ENCODE assay signal across 9 cellular contexts in genomic region chr12:7091660-7092228, GRCh38. TPM values are rescaled to one million over a fixed set of nuclear protein-coding genes. Genes with fewer than 3 reads are reported as not detected.
DNase-seq lines count a peak whose midpoint lies in the region; ATAC-seq and TF ChIP-seq lines count a peak whose summit lies in the region.
"Had no signal": no experiment of that assay in that cellular context is flagged by ENCODE, and none has a peak within 500 bp of the region (broad histone marks: within the 10 kb centered on the region; RNA-seq: fewer than 3 reads in every experiment).

No MANE protein-coding gene starts in this region.

- H3K4me1 Mint-ChIP-seq in naive B cell = peaks cover 6 to 13% (median 6%) of the 10 kb centered on the region in 3 donors

- H2AFZ ChIP-seq in KMS-11 (ENCODE audit: low read depth) = peak overlapping the region; percentile 97; the same call in 1 of the 2 replicates

- H3K4me1 ChIP-seq in A673 (ENCODE audit: insufficient read depth, low read length, poor library complexity, severe bottlenecking) = peaks cover 8% of the 10 kb centered on the region
- peaks cover 8% of the 10 kb centered on the region for H3K4me1 ChIP-seq in KMS-11 (ENCODE audit: low read depth, poor library complexity, severe bottlenecking)

- peaks cover 0 to 13% (median 8%) of the 10 kb centered on the region in 3 donors for H3K27me3 Mint-ChIP-seq in naive B cell

- CTCF ChIA-PET in A673 (lab: Charles Lee) = no interaction called here

- intact Hi-C loops in A673 (cut with micrococcal nuclease; ENCODE audit: unreplicated experiment) = loop anchor here (1.0 to 5.0 kb wide), 2 partner anchors 147 to 169 kb away; partner anchors contain the start of gene C12orf57
- intact Hi-C loops in dorsolateral prefrontal cortex (cut with DNase I) = loop anchor here in 1 of 2 donors (5.0 kb wide), 3 partner anchors 74 to 219 kb away; partner anchors contain the start of genes C12orf57, LPCAT3, RNU7-1 and SPSB2

- BruUV-seq in A673 (replicated peaks; lab: Mats Ljungman, UMichigan) = no TSS peak

- H3K36me3 ChIP-seq in A673 (ENCODE audit: insufficient read depth, low read length, poor library complexity, severe bottlenecking) (no peaks in the 10 kb centered on the region), KMS-11 (ENCODE audit: insufficient read depth) (no peaks in the 10 kb centered on the region)

- H4K20me1 ChIP-seq in KMS-11 (ENCODE audit: insufficient read depth) = no peaks in the 10 kb centered on the region

- peak overlapping the region; percentile 77 to 93 (median 90) for H3K4me3 Mint-ChIP-seq in naive B cell

- H3K36me3 Mint-ChIP-seq in naive B cell = no peaks in the 10 kb centered on the region

- peak overlapping the region in 1 of 6 donors; percentile 65 for H3K27ac Mint-ChIP-seq in naive B cell

- H3K9ac ChIP-seq in KMS-11 = peak overlapping the region; percentile 54; the same call in 1 of the 2 replicates

- DNase-seq in A673 (ENCODE audit: low spot score) (no peak), dorsolateral prefrontal cortex (no peak), naive B cell (no peak), NCI-H345 (lab: John Stamatoyannopoulos, UW) (no peak), AML-193 (lab: John Stamatoyannopoulos, UW) (no peak)
- DNase-seq: GF-D8 had no signal

- no peaks in the 10 kb centered on the region for H3K9me3 Mint-ChIP-seq in naive B cell

- POLR2A ChIA-PET in A673 (lab: Charles Lee; ENCODE audit: low non-redundant PET) = no interaction called here

- no peak for TF ChIP-seq CTCF in A673 (conservative IDR thresholded peaks at IDR 0.05; ENCODE audit: low read depth, low read length)
- TF ChIP-seq CTCF in KMS-11 (conservative IDR thresholded peaks at IDR 0.05; ENCODE audit: low read depth, low read length) = no peak
- no peak for TF ChIP-seq CTCF in dorsolateral prefrontal cortex (IDR thresholded peaks at IDR 0.05 in 54 of 56, conservative IDR thresholded peaks at IDR 0.05 in 2 of 56; ENCODE audit: low read depth in 1 of 56, partially characterized antibody in 56 of 56)

- H3K4me3 ChIP-seq in A673 (ENCODE audit: low read depth, low read length, poor library complexity, severe bottlenecking) (peak overlapping the region; percentile 47), KMS-11 (IDR thresholded peaks at IDR 0.05; ENCODE audit: insufficient read depth, low read depth, low read length) (no peak overlapping the region), dorsolateral prefrontal cortex (peak overlapping the region; percentile 32 to 80 (median 60))

- no peaks in the 10 kb centered on the region for H3K9me3 ChIP-seq in A673 (ENCODE audit: low read depth, low read length, poor library complexity, severe bottlenecking)

- no peaks in the 10 kb centered on the region for H3K27me3 ChIP-seq in A673 (replicated peaks; ENCODE audit: insufficient read depth, low read depth, low read length, poor library complexity)
- no peaks in the 10 kb centered on the region for H3K27me3 ChIP-seq in KMS-11 (ENCODE audit: insufficient read depth, low read depth)
- H3K27me3 ChIP-seq in dorsolateral prefrontal cortex = peaks cover 0 to 2% (median 0%) of the 10 kb centered on the region in 45 donors

- no peaks in the 10 kb centered on the region for H3K79me2 ChIP-seq in KMS-11 (ENCODE audit: insufficient read depth, low read depth)

- ATAC-seq in naive B cell (ENCODE audit: low read depth in 2 of 2) (no peak), GM18867 (IDR thresholded peaks at IDR 0.05; ENCODE audit: unreplicated experiment) (no peak), GM19455 (IDR thresholded peaks at IDR 0.05; ENCODE audit: unreplicated experiment) (no peak)

- no peak overlapping the region for H3K27ac ChIP-seq in A673 (ENCODE audit: low read depth, low read length, poor library complexity, severe bottlenecking)
- H3K27ac ChIP-seq in KMS-11 = no peak overlapping the region
- H3K27ac ChIP-seq in dorsolateral prefrontal cortex = peak overlapping the region in 24 of 59 donors; percentile 0 to 79 (median 48)

- H3K4me2 ChIP-seq in KMS-11 = peak overlapping the region; percentile 77

RNA-seq across cellular contexts. Expression of gene C1R, which starts 0.5 kb away (rescaled TPM):
- 10.9 and 15.0 TPM in 2 replicates for total RNA-seq in A673 (2021)
- 100 to 1,000 TPM in 3 of 120 experiments, 10 to 100 TPM in 116, 1 to 10 TPM in 1; 7.4 to 140 (median 26.2) TPM for total RNA-seq in dorsolateral prefrontal cortex
- polyA plus RNA-seq in naive B cell (ENCODE audit: low read depth in 6 of 6) = 1 to 10 TPM in 4 of 6 donors, under 1 TPM in 1, not detected in 1; 0.95 to 3.1 (median 1.9) TPM

RNA-seq across cellular contexts. Expression of gene C1RL, which starts 17.3 kb away (rescaled TPM):
- total RNA-seq in A673 (2021) (2.4 and 4.0 TPM in 2 replicates), dorsolateral prefrontal cortex (10 to 100 TPM in 114 of 120 experiments, 1 to 10 TPM in 6; 5.6 to 39.9 (median 17.6) TPM)
- 1 to 10 TPM; 2.4 to 9.6 (median 3.5) TPM for polyA plus RNA-seq in naive B cell (ENCODE audit: low read depth in 6 of 6)

RNA-seq across cellular contexts. Expression of gene C1S, which starts 31.2 kb away (rescaled TPM):
- 1.9 and 3.1 TPM in 2 replicates for total RNA-seq in A673 (2021)
- 100 to 1,000 TPM in 4 of 120 experiments, 10 to 100 TPM in 116; 19.3 to 117 (median 37.0) TPM for total RNA-seq in dorsolateral prefrontal cortex
- polyA plus RNA-seq in naive B cell (ENCODE audit: low read depth in 6 of 6) = under 1 TPM in 1 of 6 donors, not detected in 5; 0.12 TPM

RNA-seq across cellular contexts. Expression of gene RBP5, which starts 36.9 kb away (rescaled TPM):
- total RNA-seq in A673 (2021) (not detected in 2 replicates), dorsolateral prefrontal cortex (1 to 10 TPM in 73 of 120 experiments, under 1 TPM in 24, not detected in 23; 0.40 to 3.8 (median 1.3) TPM)
- polyA plus RNA-seq in naive B cell (ENCODE audit: low read depth in 6 of 6) = under 1 TPM in 1 of 6 donors, not detected in 5; 0.51 TPM

RNA-seq across cellular contexts. Expression of gene CLSTN3, which starts 38.4 kb away (rescaled TPM):
- 10.7 and 12.1 TPM in 2 replicates for total RNA-seq in A673 (2021)
- total RNA-seq in dorsolateral prefrontal cortex = 100 to 1,000 TPM; 108 to 389 (median 289) TPM
- 1 to 10 TPM in 5 of 6 donors, not detected in 1; 1.7 to 3.4 (median 2.9) TPM for polyA plus RNA-seq in naive B cell (ENCODE audit: low read depth in 6 of 6)
